ENCODE assay signal across 1 cellular context in genomic region chr16:4766875-4767628, GRCh38.
A peak's percentile ranks its signal among the peaks of the same experiment; 100 is the strongest.
TF ChIP-seq lines count a peak whose summit lies in the region.

TSS of gene ZNF500 (minus strand) at chr16:4767162. CDS start at chr16:4765978, 1,184 bp downstream.

TF ChIP-seq in K562, 482 proteins besides CTCF, POLR2A, EP300 and RAD21 (continued from another document and continues in another):
- TF ChIP-seq SFPQ (IDR thresholded peaks at IDR 0.05; ENCODE audit: low read depth, low read length) (no peak), ATF7 (IDR thresholded peaks at IDR 0.05) (peak; percentile 81), HMGN3 (IDR thresholded peaks at IDR 0.05; ENCODE audit: borderline replicate concordance, extremely low read depth, insufficient read length, low read depth, low read length) (peak; percentile 78), RFX5 (IDR thresholded peaks at IDR 0.05; ENCODE audit: low read depth, low read length) (no peak), ZNF695 (CRISPR knock-in tag; IDR thresholded peaks at IDR 0.05) (no peak), ZNF592 (IDR thresholded peaks at IDR 0.05) (peak; percentile 39; the same call in 1 of the 2 replicates), POLR2AphosphoS5 (IDR thresholded peaks at IDR 0.05; ENCODE audit: control insufficient read depth, insufficient read depth, low read depth, low read length) (peak; percentile 50; the same call in 1 of the 2 replicates), NFYB (IDR thresholded peaks at IDR 0.05; ENCODE audit: extremely low read depth, insufficient read length) (peak; percentile 29), L3MBTL2 (IDR thresholded peaks at IDR 0.05) (peak; percentile 86), TCF3 (CRISPR knock-in tag; IDR thresholded peaks at IDR 0.05) (0 out of 2 replicates have a peak, but pooled peaks have one; percentile 13), KLF10 (CRISPR knock-in tag; IDR thresholded peaks at IDR 0.05) (no peak), TAF9B (IDR thresholded peaks at IDR 0.05; ENCODE audit: partially characterized antibody) (no peak), ZKSCAN3 (CRISPR knock-in tag; IDR thresholded peaks at IDR 0.05) (no peak), HDAC1 (IDR thresholded peaks at IDR 0.05) (peak in 1 of 2 experiments; percentile 64; a peak in 1 of 4 replicates), PPARD (CRISPR knock-in tag; IDR thresholded peaks at IDR 0.05) (no peak), ZNF12 (CRISPR knock-in tag; IDR thresholded peaks at IDR 0.05) (peak; percentile 80), ZHX1 (conservative IDR thresholded peaks at IDR 0.05; ENCODE audit: low read length) (no peak), BHLHE40 (IDR thresholded peaks at IDR 0.05; ENCODE audit: low read length) (peak; percentile 70; the same call in 1 of the 2 replicates), ZEB2 (IDR thresholded peaks at IDR 0.05) (0 out of 2 replicates have a peak, but pooled peaks have one; percentile 32), REST (CRISPR knock-in tag; IDR thresholded peaks at IDR 0.05; ENCODE audit: low read depth) (0 out of 2 replicates have a peak, but pooled peaks have one; percentile 38), ZNF436 (CRISPR knock-in tag; IDR thresholded peaks at IDR 0.05) (no peak), CREB3L1 (IDR thresholded peaks at IDR 0.05; ENCODE audit: borderline replicate concordance, low read depth) (peak; percentile 86), EP400 (IDR thresholded peaks at IDR 0.05) (peak; percentile 85), NCOA1 (IDR thresholded peaks at IDR 0.05; ENCODE audit: low read depth) (peak; percentile 33; the same call in 1 of the 2 replicates), ZNF780A (CRISPR knock-in tag; IDR thresholded peaks at IDR 0.05) (no peak), ETV5 (CRISPR knock-in tag; IDR thresholded peaks at IDR 0.05; ENCODE audit: low read depth) (0 out of 2 replicates have a peak, but pooled peaks have one; percentile 57), HMGXB4 (CRISPR knock-in tag; IDR thresholded peaks at IDR 0.05) (no peak), ZNF511 (CRISPR knock-in tag; IDR thresholded peaks at IDR 0.05) (peak; percentile 43; the same call in 1 of the 2 replicates), RBFOX2 (IDR thresholded peaks at IDR 0.05; ENCODE audit: low read depth, low read length) (peak; percentile 89), HNRNPK (IDR thresholded peaks at IDR 0.05; ENCODE audit: low read depth, low read length, poor library complexity, severe bottlenecking) (no peak), NKRF (IDR thresholded peaks at IDR 0.05; ENCODE audit: borderline replicate concordance) (peak; percentile 63; the same call in 1 of the 2 replicates), AFF1 (IDR thresholded peaks at IDR 0.05; ENCODE audit: low read depth in 1 of 2, partially characterized antibody in 2 of 2) (peak in 1 of 2 experiments; percentile 96), CCNT2 (IDR thresholded peaks at IDR 0.05; ENCODE audit: borderline replicate concordance, extremely low read depth, insufficient read length, low read depth, low read length) (peak; percentile 61)
